ENCODE assay signal across 12 cellular contexts in the genomic region with DNA sequence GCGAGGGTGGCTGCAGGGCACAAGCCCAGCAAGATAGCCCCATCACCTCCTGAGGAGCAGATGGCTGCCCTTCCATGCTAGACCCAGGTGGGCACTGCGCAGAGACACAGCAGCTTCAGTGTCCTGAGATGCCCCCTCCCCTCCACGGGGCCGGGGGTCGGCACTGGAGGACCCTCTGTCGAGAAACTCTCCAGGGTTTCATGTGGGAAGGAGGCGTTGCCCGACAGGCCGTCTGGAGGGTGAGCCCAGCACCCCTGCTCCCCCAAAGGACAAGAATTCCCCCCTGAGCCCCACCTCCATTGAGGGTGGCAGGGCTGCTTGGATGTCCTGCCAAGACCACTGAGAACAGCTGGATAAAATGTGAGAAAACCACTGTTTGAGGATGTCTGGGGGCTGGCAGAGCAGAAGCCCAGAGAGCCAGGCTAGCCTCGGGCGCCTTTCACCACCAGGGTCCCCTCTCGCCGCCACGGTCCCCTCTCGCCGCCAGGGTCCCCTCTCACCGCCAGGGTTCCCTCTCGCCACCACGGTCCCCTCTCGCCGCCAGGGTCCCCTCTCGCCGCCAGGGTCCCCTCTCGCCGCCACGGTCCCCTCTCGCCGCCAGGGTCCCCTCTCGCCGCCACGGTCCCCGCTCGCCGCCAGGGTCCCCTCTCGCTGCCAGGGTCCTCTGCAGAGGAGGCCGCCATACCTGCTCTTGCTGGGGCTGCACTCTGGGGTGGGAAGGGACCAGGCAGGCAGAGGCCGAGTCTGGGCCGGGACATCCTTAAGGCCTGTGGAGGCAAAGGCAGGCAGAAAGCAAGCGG.
"Had no signal": no experiment of that assay in that cellular context is flagged by ENCODE, and none has a peak within 500 bp of the region (broad histone marks: within the 10 kb centered on the region; RNA-seq: fewer than 3 reads in every experiment).

No MANE protein-coding gene starts in this region.

- DNase-seq: activated CD4-positive, alpha-beta T cell treated with anti-CD3 and anti-CD28 coated beads, Interleukin-2, amount 50 U/mL, for 48 hours; activated CD4-positive, CD25-positive, alpha-beta regulatory T cell treated with anti-CD3 and anti-CD28 coated beads, Interleukin-2, amount 50 U/mL, for 72 hours; activated naive CD8-positive, alpha-beta T cell treated with anti-CD3 and anti-CD28 coated beads, Interleukin-2, amount 10 ng/mL, durations not matched to agents 7 days and 5 days; activated T-cell treated with anti-CD3 and anti-CD28 coated beads, Interleukin-2, amount 50 U/mL, for 72 hours; SHP77 treated with DMSO at 0.1 percent for 48 hours; small intestine; stimulated activated naive CD8-positive, alpha-beta T cell treated with anti-CD3 and anti-CD28 coated beads, Interleukin-15, amount 100 ng/mL, for 72 hours; T1000; testis had no signal

- H3K27me3 Mint-ChIP-seq: activated naive CD8-positive, alpha-beta T cell treated with anti-CD3 and anti-CD28 coated beads, Interleukin-2, amount 10 ng/mL, durations not matched to agents 7 days and 5 days; stimulated activated naive CD8-positive, alpha-beta T cell treated with anti-CD3 and anti-CD28 coated beads, Interleukin-15, amount 100 ng/mL, for 72 hours had no signal

- H3K4me3 Mint-ChIP-seq: activated naive CD8-positive, alpha-beta T cell treated with anti-CD3 and anti-CD28 coated beads, Interleukin-2, amount 10 ng/mL, durations not matched to agents 7 days and 5 days; activated T-cell treated with anti-CD3 and anti-CD28 coated beads, Interleukin-2, amount 50 U/mL, for 72 hours; stimulated activated naive CD8-positive, alpha-beta T cell treated with anti-CD3 and anti-CD28 coated beads, Interleukin-15, amount 100 ng/mL, for 72 hours had no signal

- ATAC-seq: activated T-cell treated with anti-CD3 and anti-CD28 coated beads, Interleukin-2, amount 50 U/mL, for 72 hours; gastroesophageal sphincter; SK-N-SH treated with all-trans-retinoic acid at 6 μM for 48 hours; stimulated activated naive CD8-positive, alpha-beta T cell treated with anti-CD3 and anti-CD28 coated beads, Interleukin-15, amount 100 ng/mL, for 72 hours had no signal

- H3K27me3 ChIP-seq: dorsolateral prefrontal cortex, gastroesophageal sphincter, testis had no signal

- H3K9me3 ChIP-seq: gastroesophageal sphincter, testis had no signal

- H3K4me1 ChIP-seq: gastroesophageal sphincter had no signal

- H3K4me3 ChIP-seq: dorsolateral prefrontal cortex, gastroesophageal sphincter, testis had no signal

- H3K27ac Mint-ChIP-seq: activated naive CD8-positive, alpha-beta T cell treated with anti-CD3 and anti-CD28 coated beads, Interleukin-2, amount 10 ng/mL, durations not matched to agents 7 days and 5 days; activated T-cell treated with anti-CD3 and anti-CD28 coated beads, Interleukin-2, amount 50 U/mL, for 72 hours had no signal

- H3K27ac ChIP-seq: dorsolateral prefrontal cortex, gastroesophageal sphincter, testis had no signal
